In genomic region chr2:173075056-173075780, GRCh38 we compare ENCODE assay signal across 8 cellular contexts. TPM values are rescaled to one million over a fixed set of nuclear protein-coding genes. Genes with fewer than 3 reads are reported as not detected.
A peak's percentile ranks its signal among the peaks of the same experiment; 100 is the strongest.
DNase-seq lines count a peak whose midpoint lies in the region; ATAC-seq and TF ChIP-seq lines count a peak whose summit lies in the region.

No MANE protein-coding gene starts in this region.

- H3K36me3 Mint-ChIP-seq in activated T-cell treated with anti-CD3 and anti-CD28 coated beads, Interleukin-2, amount 50 U/mL, for 72 hours (ENCODE audit: insufficient read depth in 2 of 2) = peaks cover 0 to 3% of the 10 kb centered on the region in 2 donors
- peaks cover 7% of the 10 kb centered on the region for H3K36me3 Mint-ChIP-seq in T-helper 17 cell (ENCODE audit: low read depth)
- H3K36me3 Mint-ChIP-seq in stimulated activated naive B cell treated with anti-CD40 and anti-IgM and Interleukin-4, amounts not matched to agents 10 μg/mL and 1 μg/mL and 100 μg/mL, for 72 hours = peaks cover 0 to 1% of the 10 kb centered on the region in 2 donors

- H3K9me3 ChIP-seq in T-helper 17 cell (ENCODE audit: control insufficient read depth, low read length, poor library complexity, severe bottlenecking) (no peaks in the 10 kb centered on the region), iPS DF 6.9 (ENCODE audit: control insufficient read depth, insufficient read depth, low read length) (no peaks in the 10 kb centered on the region)

- TF ChIP-seq CTCF in GM13977 (IDR thresholded peaks at IDR 0.05; ENCODE audit: extremely low read depth, insufficient read depth, missing control alignments) = no peak

- H3K27ac Mint-ChIP-seq in activated T-cell treated with anti-CD3 and anti-CD28 coated beads, Interleukin-2, amount 50 U/mL, for 72 hours = peak overlapping the region; percentile 66
- H3K27ac Mint-ChIP-seq in T-helper 17 cell = no peak overlapping the region
- peak overlapping the region; percentile 90 for H3K27ac Mint-ChIP-seq in stimulated activated naive B cell treated with anti-CD40 and anti-IgM and Interleukin-4, amounts not matched to agents 10 μg/mL and 1 μg/mL and 100 μg/mL, for 72 hours

- no peaks in the 10 kb centered on the region for H3K9me3 Mint-ChIP-seq in activated T-cell treated with anti-CD3 and anti-CD28 coated beads, Interleukin-2, amount 50 U/mL, for 72 hours
- H3K9me3 Mint-ChIP-seq in stimulated activated naive B cell treated with anti-CD40 and anti-IgM and Interleukin-4, amounts not matched to agents 10 μg/mL and 1 μg/mL and 100 μg/mL, for 72 hours = no peaks in the 10 kb centered on the region

- peak overlapping the region; percentile 88; the same call in 1 of the 2 replicates for H3K4me3 ChIP-seq in iPS DF 6.9 (ENCODE audit: low read length)

- no peaks in the 10 kb centered on the region for H3K4me1 ChIP-seq in iPS DF 6.9 (ENCODE audit: control insufficient read depth, insufficient read depth, low read length)

- H3K4me1 Mint-ChIP-seq in activated T-cell treated with anti-CD3 and anti-CD28 coated beads, Interleukin-2, amount 50 U/mL, for 72 hours (ENCODE audit: low read depth) = peaks cover 21% of the 10 kb centered on the region
- H3K4me1 Mint-ChIP-seq in T-helper 17 cell = peaks cover 21% of the 10 kb centered on the region
- peaks cover 16 to 31% of the 10 kb centered on the region in 2 donors for H3K4me1 Mint-ChIP-seq in stimulated activated naive B cell treated with anti-CD40 and anti-IgM and Interleukin-4, amounts not matched to agents 10 μg/mL and 1 μg/mL and 100 μg/mL, for 72 hours

- H3K4me3 Mint-ChIP-seq in activated T-cell treated with anti-CD3 and anti-CD28 coated beads, Interleukin-2, amount 50 U/mL, for 72 hours = peak overlapping the region; percentile 75 to 86
- H3K4me3 Mint-ChIP-seq in T-helper 17 cell = peak overlapping the region; percentile 78
- peak overlapping the region; percentile 85 to 88 for H3K4me3 Mint-ChIP-seq in stimulated activated naive B cell treated with anti-CD40 and anti-IgM and Interleukin-4, amounts not matched to agents 10 μg/mL and 1 μg/mL and 100 μg/mL, for 72 hours

- no peaks in the 10 kb centered on the region for H3K36me3 ChIP-seq in iPS DF 6.9 (ENCODE audit: control insufficient read depth, insufficient read depth, low read length)

- no peak for ATAC-seq in activated T-cell treated with anti-CD3 and anti-CD28 coated beads, Interleukin-2, amount 50 U/mL, for 72 hours (replicated peaks in 1 of 2)
- ATAC-seq in T-helper 17 cell = no peak
- no peak for ATAC-seq in stimulated activated naive B cell treated with anti-CD40 and anti-IgM and Interleukin-4, amounts not matched to agents 10 μg/mL and 1 μg/mL and 100 μg/mL, for 72 hours (replicated peaks)

- in situ Hi-C loops in GM13977 (cut with MboI; ENCODE audit: low pct_unique_long_range_greater_than_20kb, low sequenced_read_pairs, unreplicated experiment) = no loop called here

- H3K27me3 ChIP-seq in iPS DF 6.9 (ENCODE audit: control insufficient read depth, insufficient read depth, low read length) = no peaks in the 10 kb centered on the region

- no peak for DNase-seq in activated T-cell treated with anti-CD3 and anti-CD28 coated beads, Interleukin-2, amount 50 U/mL, for 72 hours
- DNase-seq in activated T-cell treated with anti-CD3 and anti-CD28 coated beads, Interleukin-2, amount 50 U/mL, for 48 hours = no peak
- DNase-seq in T-helper 17 cell = no peak
- no peak for DNase-seq in iPS DF 6.9 (ENCODE audit: low read depth, low spot score)
- DNase-seq in stimulated activated naive B cell treated with anti-CD40 and anti-IgM and Interleukin-4, amounts not matched to agents 10 μg/mL and 1 μg/mL and 100 μg/mL, for 72 hours = no peak
- no peak for DNase-seq in activated CD4-positive, CD25-positive, alpha-beta regulatory T cell (lab: John Stamatoyannopoulos, UW)
- no peak for DNase-seq in germinal center (ENCODE audit: low spot score)
- DNase-seq in GM13977 (ENCODE audit: low spot score) = no peak

- peaks cover 37% of the 10 kb centered on the region for H3K27me3 Mint-ChIP-seq in activated T-cell treated with anti-CD3 and anti-CD28 coated beads, Interleukin-2, amount 50 U/mL, for 72 hours (ENCODE audit: low read depth)
- peaks cover 54% of the 10 kb centered on the region for H3K27me3 Mint-ChIP-seq in T-helper 17 cell
- H3K27me3 Mint-ChIP-seq in stimulated activated naive B cell treated with anti-CD40 and anti-IgM and Interleukin-4, amounts not matched to agents 10 μg/mL and 1 μg/mL and 100 μg/mL, for 72 hours = peaks cover 0 to 21% of the 10 kb centered on the region in 2 donors

- H3K27ac ChIP-seq in iPS DF 6.9 (ENCODE audit: low read length) = no peak overlapping the region

- WGBS in iPS DF 6.9 (ENCODE audit: insufficient coverage, insufficient read length) = no CpG with 5 or more reads among the region's 25 CpGs

RNA-seq across cellular contexts. Expression of gene MAP3K20, which starts 0.4 kb away (rescaled TPM):
- total RNA-seq in activated T-cell treated with anti-CD3 and anti-CD28 coated beads, Interleukin-2, amount 50 U/mL, for 72 hours = 10 to 100 TPM; 10.1 to 11.9 TPM
- total RNA-seq in T-helper 17 cell = 1 to 10 TPM; 1.7 to 4.1 TPM
